28 cellular contexts compared by ENCODE assay signal in the genomic region with DNA sequence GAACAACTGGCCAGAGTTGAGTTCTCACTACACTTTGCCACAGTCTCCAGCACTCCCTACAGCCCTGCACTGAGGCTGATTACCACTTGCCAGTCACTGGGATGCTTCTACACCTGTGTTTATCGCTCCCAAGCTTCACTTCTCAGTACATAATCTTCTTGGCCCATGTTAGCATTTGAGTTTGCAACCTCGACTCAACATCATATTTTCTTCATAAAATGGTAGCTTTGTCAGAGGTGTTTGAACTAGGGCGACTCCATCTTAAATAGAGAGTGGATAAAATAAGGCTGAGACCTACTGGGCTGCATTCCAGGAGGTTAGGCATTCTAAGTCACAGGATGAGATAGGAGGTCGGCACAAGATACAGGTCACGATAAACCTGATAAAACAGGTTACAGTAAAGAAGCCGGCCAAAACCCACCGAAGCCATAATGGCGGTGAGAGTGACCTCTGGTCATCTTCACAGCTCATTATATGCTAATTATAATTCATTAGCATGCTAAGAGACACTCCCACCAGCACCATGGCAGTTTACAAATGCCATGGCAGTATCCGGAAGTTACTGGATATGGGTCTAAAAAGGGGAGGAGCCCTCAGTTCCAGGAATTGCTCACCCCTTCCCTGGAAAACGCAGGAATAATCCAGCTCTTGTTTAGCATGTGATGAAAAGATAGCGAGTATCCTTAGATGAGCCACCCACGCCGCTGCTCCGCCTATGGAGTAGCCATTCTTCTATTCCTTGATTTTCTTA.
DNase-seq lines count a peak whose midpoint lies in the region; ATAC-seq, FAIRE-seq and TF ChIP-seq lines count a peak whose summit lies in the region.
"Had no signal": no experiment of that assay in that cellular context is flagged by ENCODE, and none has a peak within 500 bp of the region (broad histone marks: within the 10 kb centered on the region; RNA-seq: fewer than 3 reads in every experiment).

No MANE protein-coding gene starts in this region.

- H4K20me1 ChIP-seq in endothelial cell of umbilical vein (replicated peaks; ENCODE audit: control insufficient read depth, extremely low read depth, insufficient read depth, low read length) (no peaks in the 10 kb centered on the region), smooth muscle cell (ENCODE audit: low read depth) (no peaks in the 10 kb centered on the region)

- peaks cover 33% of the 10 kb centered on the region for H3F3A ChIP-seq in smooth muscle cell (ENCODE audit: low read depth)

- H3K9me3 ChIP-seq in RWPE2 (ENCODE audit: severe bottlenecking) (no peaks in the 10 kb centered on the region), endothelial cell of umbilical vein (replicated peaks; ENCODE audit: control insufficient read depth, insufficient read depth, low read length) (no peaks in the 10 kb centered on the region), smooth muscle cell (replicated peaks; ENCODE audit: low read depth) (no peaks in the 10 kb centered on the region), uterus (no peaks in the 10 kb centered on the region), gastrocnemius medialis (no peaks in the 10 kb centered on the region)
- H3K9me3 ChIP-seq: esophagus muscularis mucosa, mucosa of descending colon, upper lobe of left lung had no signal

- ATAC-seq in RWPE2 (ENCODE audit: low read depth) (no peak), gastrocnemius medialis (no peak)
- ATAC-seq: mucosa of descending colon, Right ventricle myocardium inferior, sciatic nerve, WTC11 had no signal

- WGBS in smooth muscle cell (ENCODE audit: low lambda C conversion rate): 90% methylated on average over 14 of the region's 14 CpGs

- H3K27me3 ChIP-seq in RWPE2 (ENCODE audit: insufficient read depth, poor library complexity, severe bottlenecking): no peaks in the 10 kb centered on the region
- H3K27me3 ChIP-seq in endothelial cell of umbilical vein (ENCODE audit: control insufficient read depth in 2 of 2, insufficient read depth in 2 of 2, low read length in 2 of 2): no peaks in the 10 kb centered on the region
- H3K27me3 ChIP-seq in smooth muscle cell (ENCODE audit: low read depth): no peaks in the 10 kb centered on the region
- no peaks in the 10 kb centered on the region for H3K27me3 ChIP-seq in uterus
- no peaks in the 10 kb centered on the region for H3K27me3 ChIP-seq in gastrocnemius medialis
- H3K27me3 ChIP-seq: esophagus muscularis mucosa, neural progenitor cell, upper lobe of left lung had no signal

- H3K4me2 ChIP-seq in endothelial cell of umbilical vein (ENCODE audit: insufficient read depth, low read length): no peak overlapping the region
- H3K4me2 ChIP-seq in smooth muscle cell: no peak overlapping the region
- H3K4me2 ChIP-seq: neural progenitor cell had no signal

- FAIRE-seq in endothelial cell of umbilical vein (lab: Jason Lieb, UNC): no peak
- FAIRE-seq: frontal cortex, GM12892 had no signal

- H2AFZ ChIP-seq in endothelial cell of umbilical vein (ENCODE audit: low read depth, low read length): no peak overlapping the region
- H2AFZ ChIP-seq in smooth muscle cell (ENCODE audit: low read depth): no peak overlapping the region
- H2AFZ ChIP-seq: neural progenitor cell had no signal

- peak overlapping the region; percentile 47 for H3K27ac Mint-ChIP-seq in activated CD4-positive, alpha-beta memory T cell treated with anti-CD3 and anti-CD28 coated beads for 36 hours
- H3K27ac Mint-ChIP-seq in activated CD4-positive, alpha-beta memory T cell treated with anti-CD3 and anti-CD28 coated beads, Interleukin-2, amount 10 ng/mL, durations not matched to agents 7 days and 5 days: no peak overlapping the region
- H3K27ac Mint-ChIP-seq: activated naive CD8-positive, alpha-beta T cell treated with anti-CD3 and anti-CD28 coated beads for 36 hours; B cell; neural progenitor cell had no signal

- no peaks in the 10 kb centered on the region for H3K79me2 ChIP-seq in endothelial cell of umbilical vein (ENCODE audit: control insufficient read depth, insufficient read depth, low read length)
- H3K79me2 ChIP-seq in smooth muscle cell (ENCODE audit: low read depth): no peaks in the 10 kb centered on the region

- POLR2A ChIA-PET in activated CD4-positive, alpha-beta memory T cell treated with anti-CD3 and anti-CD28 coated beads for 36 hours (lab: Charles Lee): interaction anchor here (0.9 to 1.5 kb wide), 3 partner anchors 24 to 81 kb away, joined by 3 to 5 read pairs (median 4); no protein-coding TSS in a partner anchor
- POLR2A ChIA-PET in activated CD4-positive, alpha-beta memory T cell treated with anti-CD3 and anti-CD28 coated beads, Interleukin-2, amount 10 ng/mL, durations not matched to agents 7 days and 5 days (lab: Charles Lee): interaction anchor here (4.2 to 6.9 kb wide), 2 partner anchors 80 to 107 kb away, joined by 22 to 69 read pairs; a partner anchor contains a TSS
- POLR2A ChIA-PET in endothelial cell of umbilical vein (lab: Charles Lee): no interaction called here

- peaks cover 57% of the 10 kb centered on the region for H3K4me1 ChIP-seq in RWPE2 (ENCODE audit: insufficient read depth, poor library complexity, severe bottlenecking)
- H3K4me1 ChIP-seq in endothelial cell of umbilical vein (ENCODE audit: control insufficient read depth, extremely low read depth, insufficient read depth, low read length): peaks cover 74% of the 10 kb centered on the region
- H3K4me1 ChIP-seq in smooth muscle cell (ENCODE audit: low read depth): peaks cover 46% of the 10 kb centered on the region
- peaks cover 6 to 16% of the 10 kb centered on the region in 2 donors for H3K4me1 ChIP-seq in uterus
- H3K4me1 ChIP-seq in gastrocnemius medialis: peaks cover 16 to 21% of the 10 kb centered on the region in 2 donors

- H3K9ac ChIP-seq in endothelial cell of umbilical vein (replicated peaks; ENCODE audit: extremely low read depth, insufficient read depth, low read length) (peak overlapping the region; percentile 48), smooth muscle cell (ENCODE audit: low read depth) (peak overlapping the region; percentile 97)
- H3K9ac ChIP-seq: neural progenitor cell had no signal

- BruUV-seq in endothelial cell of umbilical vein (replicated peaks; lab: Mats Ljungman, UMichigan): no TSS peak

- no peak overlapping the region for H3K4me3 ChIP-seq in RWPE2 (ENCODE audit: severe bottlenecking)
- H3K4me3 ChIP-seq in endothelial cell of umbilical vein (replicated peaks in 1 of 3; ENCODE audit: insufficient read depth in 1 of 3, low read depth in 1 of 3, low read length in 3 of 3): no peak overlapping the region
- no peak overlapping the region for H3K4me3 ChIP-seq in smooth muscle cell
- no peak overlapping the region for H3K4me3 ChIP-seq in uterus
- H3K4me3 ChIP-seq in gastrocnemius medialis: no peak overlapping the region
- H3K4me3 ChIP-seq: esophagus muscularis mucosa, mucosa of descending colon, neural progenitor cell, upper lobe of left lung had no signal

- TF ChIP-seq CTCF in RWPE2 (IDR thresholded peaks at IDR 0.05; ENCODE audit: poor library complexity, severe bottlenecking) (no peak), endothelial cell of umbilical vein (IDR thresholded peaks at IDR 0.05; ENCODE audit: extremely low read depth in 1 of 2, insufficient read depth in 1 of 2, low read depth in 1 of 2, low read length in 2 of 2) (no peak), smooth muscle cell (IDR thresholded peaks at IDR 0.05; ENCODE audit: borderline replicate concordance, insufficient read depth, poor library complexity, severe bottlenecking) (no peak), uterus (IDR thresholded peaks at IDR 0.05) (no peak), gastrocnemius medialis (IDR thresholded peaks at IDR 0.05 in 4 of 5, conservative IDR thresholded peaks at IDR 0.05 in 1 of 5) (no peak)

- H3K9me3 Mint-ChIP-seq in activated CD4-positive, alpha-beta memory T cell treated with anti-CD3 and anti-CD28 coated beads for 36 hours: no peaks in the 10 kb centered on the region
- no peaks in the 10 kb centered on the region for H3K9me3 Mint-ChIP-seq in activated CD4-positive, alpha-beta memory T cell treated with anti-CD3 and anti-CD28 coated beads, Interleukin-2, amount 10 ng/mL, durations not matched to agents 7 days and 5 days
- H3K9me3 Mint-ChIP-seq: activated naive CD8-positive, alpha-beta T cell treated with anti-CD3 and anti-CD28 coated beads for 36 hours; neural progenitor cell had no signal

- H3K4me1 Mint-ChIP-seq in activated CD4-positive, alpha-beta memory T cell treated with anti-CD3 and anti-CD28 coated beads for 36 hours (ENCODE audit: low read depth): peaks cover 76% of the 10 kb centered on the region
- peaks cover 67% of the 10 kb centered on the region for H3K4me1 Mint-ChIP-seq in activated CD4-positive, alpha-beta memory T cell treated with anti-CD3 and anti-CD28 coated beads, Interleukin-2, amount 10 ng/mL, durations not matched to agents 7 days and 5 days

- H3K27me3 Mint-ChIP-seq in activated CD4-positive, alpha-beta memory T cell treated with anti-CD3 and anti-CD28 coated beads for 36 hours: no peaks in the 10 kb centered on the region
- H3K27me3 Mint-ChIP-seq in activated CD4-positive, alpha-beta memory T cell treated with anti-CD3 and anti-CD28 coated beads, Interleukin-2, amount 10 ng/mL, durations not matched to agents 7 days and 5 days: no peaks in the 10 kb centered on the region
- H3K27me3 Mint-ChIP-seq: activated naive CD8-positive, alpha-beta T cell treated with anti-CD3 and anti-CD28 coated beads for 36 hours; B cell had no signal

- CTCF ChIA-PET in activated CD4-positive, alpha-beta memory T cell treated with anti-CD3 and anti-CD28 coated beads for 36 hours (lab: Charles Lee): no interaction called here
- CTCF ChIA-PET in activated CD4-positive, alpha-beta memory T cell treated with anti-CD3 and anti-CD28 coated beads, Interleukin-2, amount 10 ng/mL, durations not matched to agents 7 days and 5 days (lab: Charles Lee): no interaction called here
- CTCF ChIA-PET in endothelial cell of umbilical vein (lab: Charles Lee): interaction anchor here (1.0 to 1.6 kb wide), 2 partner anchors 14 to 370 kb away, joined by 3 read pairs; no protein-coding TSS in a partner anchor

- H3K27ac ChIP-seq in RWPE2 (ENCODE audit: poor library complexity, severe bottlenecking) (peak overlapping the region; percentile 99), endothelial cell of umbilical vein (ENCODE audit: insufficient read depth, low read depth, low read length) (peak overlapping the region; percentile 100), smooth muscle cell (ENCODE audit: low read depth) (peak overlapping the region; percentile 99), uterus (no peak overlapping the region), gastrocnemius medialis (no peak overlapping the region)
- H3K27ac ChIP-seq: neural progenitor cell, upper lobe of left lung had no signal

- dilution Hi-C loops in endothelial cell of umbilical vein (cut with MboI; ENCODE audit: extremely low pct_ligation_motif_present, low sequenced_read_pairs): no loop called here

- intact Hi-C loops in activated CD4-positive, alpha-beta memory T cell treated with anti-CD3 and anti-CD28 coated beads for 36 hours (cut with micrococcal nuclease): no loop called here
- intact Hi-C loops in endothelial cell of umbilical vein (cut with micrococcal nuclease): no loop called here
- intact Hi-C loops in uterus (cut with DNase I; ENCODE audit: low total_unique reads): no loop called here
- intact Hi-C loops in gastrocnemius medialis (cut with DNase I; ENCODE audit: low total_unique reads): no loop called here

- no peak for DNase-seq in activated CD4-positive, alpha-beta memory T cell treated with anti-CD3 and anti-CD28 coated beads for 36 hours
- no peak for DNase-seq in activated CD4-positive, alpha-beta memory T cell treated with anti-CD3 and anti-CD28 coated beads, Interleukin-2, amount 10 ng/mL, durations not matched to agents 7 days and 5 days
- no peak for DNase-seq in RWPE2 (ENCODE audit: low spot score)
- DNase-seq in endothelial cell of umbilical vein (ENCODE audit: low read depth, low spot score): no peak
- no peak for DNase-seq in smooth muscle cell (lab: John Stamatoyannopoulos, UW; ENCODE audit: unreplicated experiment)
- no peak for DNase-seq in ureter (ENCODE audit: low spot score)
- DNase-seq in uterus: no peak
- no peak for DNase-seq in gastrocnemius medialis
- DNase-seq: activated CD4-positive, alpha-beta T cell treated with anti-CD3 and anti-CD28 coated beads, Interleukin-2, amount 50 U/mL, for 48 hours; activated naive CD8-positive, alpha-beta T cell treated with anti-CD3 and anti-CD28 coated beads for 36 hours; cerebellar nuclear complex; COR-L47; effector CD8-positive, alpha-beta T cell; H7; mucosa of descending colon; NCI-H1105; NCI-H2081; NCI-H774; T1000; upper lobe of left lung had no signal

- in situ Hi-C loops in gastrocnemius medialis (cut with MboI; ENCODE audit: low sequenced_read_pairs in 4 of 4): no loop called here

- no peaks in the 10 kb centered on the region for H3K36me3 ChIP-seq in RWPE2 (ENCODE audit: low read depth)
- no peaks in the 10 kb centered on the region for H3K36me3 ChIP-seq in endothelial cell of umbilical vein (ENCODE audit: control insufficient read depth in 2 of 2, extremely low read depth in 1 of 2, insufficient read depth in 2 of 2, low read length in 2 of 2)
- H3K36me3 ChIP-seq in smooth muscle cell (ENCODE audit: low read depth): no peaks in the 10 kb centered on the region
- H3K36me3 ChIP-seq in uterus: no peaks in the 10 kb centered on the region
- H3K36me3 ChIP-seq in gastrocnemius medialis: no peaks in the 10 kb centered on the region
- H3K36me3 ChIP-seq: esophagus muscularis mucosa, neural progenitor cell, upper lobe of left lung had no signal

- TF ChIP-seq POLR2A in endothelial cell of umbilical vein (IDR thresholded peaks at IDR 0.05; ENCODE audit: low read depth, low read length): no peak
- TF ChIP-seq POLR2A in uterus (IDR thresholded peaks at IDR 0.05): no peak
- TF ChIP-seq POLR2A in gastrocnemius medialis (IDR thresholded peaks at IDR 0.05): no peak

- H3K36me3 Mint-ChIP-seq in activated CD4-positive, alpha-beta memory T cell treated with anti-CD3 and anti-CD28 coated beads for 36 hours: no peaks in the 10 kb centered on the region
- no peaks in the 10 kb centered on the region for H3K36me3 Mint-ChIP-seq in activated CD4-positive, alpha-beta memory T cell treated with anti-CD3 and anti-CD28 coated beads, Interleukin-2, amount 10 ng/mL, durations not matched to agents 7 days and 5 days (ENCODE audit: low read depth)
- H3K36me3 Mint-ChIP-seq: activated naive CD8-positive, alpha-beta T cell treated with anti-CD3 and anti-CD28 coated beads for 36 hours; neural progenitor cell; WTC11 had no signal

- H3K4me3 Mint-ChIP-seq in activated CD4-positive, alpha-beta memory T cell treated with anti-CD3 and anti-CD28 coated beads for 36 hours: no peak overlapping the region
- H3K4me3 Mint-ChIP-seq in activated CD4-positive, alpha-beta memory T cell treated with anti-CD3 and anti-CD28 coated beads, Interleukin-2, amount 10 ng/mL, durations not matched to agents 7 days and 5 days: no peak overlapping the region
- H3K4me3 Mint-ChIP-seq: activated naive CD8-positive, alpha-beta T cell treated with anti-CD3 and anti-CD28 coated beads for 36 hours; B cell; neural progenitor cell; WTC11 had no signal

- no peaks in the 10 kb centered on the region for H3K9me1 ChIP-seq in endothelial cell of umbilical vein (replicated peaks; ENCODE audit: control insufficient read depth, extremely low read depth, insufficient read depth, low read length)

Comparison
In these comparisons a context has a peak if more than half of its experiments do, and no peak if none do; other contexts are left out.
1. H3K27ac ChIP-seq: peak in RWPE2 (single experiment), endothelial cell of umbilical vein (single experiment) and smooth muscle cell (single experiment); none in uterus (0 of 2) and gastrocnemius medialis (0 of 4).